Comparison of ENCODE assay signal across 1 cellular context in the genomic region with DNA sequence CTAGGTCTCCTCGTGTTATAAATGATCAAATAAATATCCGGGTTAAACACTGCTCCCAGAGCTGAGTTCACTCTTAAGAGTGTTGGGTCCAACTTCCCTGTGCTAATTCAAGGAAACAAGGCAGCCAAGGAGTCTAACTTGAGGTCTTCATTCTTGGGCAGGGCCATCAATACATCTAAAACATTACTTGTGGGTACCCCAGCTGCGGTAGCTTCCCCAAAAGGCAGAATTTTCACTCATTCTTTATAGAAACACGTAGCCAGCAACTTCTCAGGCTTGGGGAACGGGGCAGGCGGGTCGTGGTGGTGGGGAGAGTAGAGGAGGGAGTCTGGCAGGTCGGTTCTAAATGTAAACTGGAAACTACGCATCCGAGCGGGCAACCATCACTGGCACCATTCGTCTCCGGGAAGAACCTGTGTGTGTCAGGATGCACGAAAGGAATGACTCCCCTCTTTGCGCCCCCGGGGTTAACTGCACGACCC.
TF ChIP-seq lines count a peak whose summit lies in the region.

No MANE protein-coding gene starts in this region.

TF ChIP-seq in HepG2, 621 proteins besides CTCF, POLR2A, EP300 and RAD21 (continues in another document):
- TF ChIP-seq FOXA1 (IDR thresholded peaks at IDR 0.05): no peak
- no peak for TF ChIP-seq FOXA1 (CRISPR knock-in tag; IDR thresholded peaks at IDR 0.05)
- TF ChIP-seq ZNF775 (CRISPR knock-in tag; IDR thresholded peaks at IDR 0.05; ENCODE audit: borderline replicate concordance): no peak
- TF ChIP-seq ZNF333 (CRISPR knock-in tag; IDR thresholded peaks at IDR 0.05; ENCODE audit: borderline replicate concordance): no peak
- no peak for TF ChIP-seq MXD1 (CRISPR knock-in tag; IDR thresholded peaks at IDR 0.05)
- no peak for TF ChIP-seq MTA1 (CRISPR knock-in tag; IDR thresholded peaks at IDR 0.05; ENCODE audit: borderline replicate concordance)
- TF ChIP-seq CERS6 (CRISPR knock-in tag; IDR thresholded peaks at IDR 0.05): no peak
- no peak for TF ChIP-seq TBX2 (CRISPR knock-in tag; IDR thresholded peaks at IDR 0.05; ENCODE audit: borderline replicate concordance)
- no peak for TF ChIP-seq SP5 (CRISPR knock-in tag; IDR thresholded peaks at IDR 0.05; ENCODE audit: borderline replicate concordance, low read depth)
- no peak for TF ChIP-seq MLLT10 (CRISPR knock-in tag; IDR thresholded peaks at IDR 0.05)
- TF ChIP-seq, protein P1, sequence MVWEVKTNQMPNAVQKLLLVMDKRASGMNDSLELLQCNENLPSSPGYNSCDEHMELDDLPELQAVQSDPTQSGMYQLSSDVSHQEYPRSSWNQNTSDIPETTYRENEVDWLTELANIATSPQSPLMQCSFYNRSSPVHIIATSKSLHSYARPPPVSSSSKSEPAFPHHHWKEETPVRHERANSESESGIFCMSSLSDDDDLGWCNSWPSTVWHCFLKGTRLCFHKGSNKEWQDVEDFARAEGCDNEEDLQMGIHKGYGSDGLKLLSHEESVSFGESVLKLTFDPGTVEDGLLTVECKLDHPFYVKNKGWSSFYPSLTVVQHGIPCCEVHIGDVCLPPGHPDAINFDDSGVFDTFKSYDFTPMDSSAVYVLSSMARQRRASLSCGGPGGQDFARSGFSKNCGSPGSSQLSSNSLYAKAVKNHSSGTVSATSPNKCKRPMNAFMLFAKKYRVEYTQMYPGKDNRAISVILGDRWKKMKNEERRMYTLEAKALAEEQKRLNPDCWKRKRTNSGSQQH (CRISPR knock-in tag; IDR thresholded peaks at IDR 0.05; ENCODE audit: low read depth): no peak
- no peak; the same call in 1 of the 2 replicates for TF ChIP-seq SAFB2 (CRISPR knock-in tag; IDR thresholded peaks at IDR 0.05; ENCODE audit: borderline replicate concordance, low read depth)
- TF ChIP-seq SALL2 (CRISPR knock-in tag; IDR thresholded peaks at IDR 0.05): no peak
- TF ChIP-seq ZNF207 (IDR thresholded peaks at IDR 0.05; ENCODE audit: borderline replicate concordance): no peak
- no peak for TF ChIP-seq ZNF724P (CRISPR knock-in tag; IDR thresholded peaks at IDR 0.05; ENCODE audit: borderline replicate concordance)
- TF ChIP-seq CENPT (CRISPR knock-in tag; IDR thresholded peaks at IDR 0.05; ENCODE audit: low read depth): no peak; the same call in 1 of the 2 replicates
- no peak for TF ChIP-seq YEATS2 (CRISPR knock-in tag; IDR thresholded peaks at IDR 0.05; ENCODE audit: borderline replicate concordance)
- TF ChIP-seq NBN (conservative IDR thresholded peaks at IDR 0.05): no peak
- TF ChIP-seq HNRNPH1 (optimal IDR thresholded peaks at IDR 0.05; ENCODE audit: low read depth, low read length): no peak
- no peak for TF ChIP-seq IKZF4 (CRISPR knock-in tag; IDR thresholded peaks at IDR 0.05; ENCODE audit: borderline replicate concordance, low read depth, not compliant biosample characterization)
- TF ChIP-seq ZFYVE20 (CRISPR knock-in tag; IDR thresholded peaks at IDR 0.05; ENCODE audit: borderline replicate concordance, low read depth): no peak
- no peak for TF ChIP-seq ZNF10 (CRISPR knock-in tag; IDR thresholded peaks at IDR 0.05; ENCODE audit: borderline replicate concordance, low read depth)
- no peak for TF ChIP-seq ZNF878 (CRISPR knock-in tag; IDR thresholded peaks at IDR 0.05)
- TF ChIP-seq ZNF124 (CRISPR knock-in tag; IDR thresholded peaks at IDR 0.05): no peak
- TF ChIP-seq, protein P2, sequence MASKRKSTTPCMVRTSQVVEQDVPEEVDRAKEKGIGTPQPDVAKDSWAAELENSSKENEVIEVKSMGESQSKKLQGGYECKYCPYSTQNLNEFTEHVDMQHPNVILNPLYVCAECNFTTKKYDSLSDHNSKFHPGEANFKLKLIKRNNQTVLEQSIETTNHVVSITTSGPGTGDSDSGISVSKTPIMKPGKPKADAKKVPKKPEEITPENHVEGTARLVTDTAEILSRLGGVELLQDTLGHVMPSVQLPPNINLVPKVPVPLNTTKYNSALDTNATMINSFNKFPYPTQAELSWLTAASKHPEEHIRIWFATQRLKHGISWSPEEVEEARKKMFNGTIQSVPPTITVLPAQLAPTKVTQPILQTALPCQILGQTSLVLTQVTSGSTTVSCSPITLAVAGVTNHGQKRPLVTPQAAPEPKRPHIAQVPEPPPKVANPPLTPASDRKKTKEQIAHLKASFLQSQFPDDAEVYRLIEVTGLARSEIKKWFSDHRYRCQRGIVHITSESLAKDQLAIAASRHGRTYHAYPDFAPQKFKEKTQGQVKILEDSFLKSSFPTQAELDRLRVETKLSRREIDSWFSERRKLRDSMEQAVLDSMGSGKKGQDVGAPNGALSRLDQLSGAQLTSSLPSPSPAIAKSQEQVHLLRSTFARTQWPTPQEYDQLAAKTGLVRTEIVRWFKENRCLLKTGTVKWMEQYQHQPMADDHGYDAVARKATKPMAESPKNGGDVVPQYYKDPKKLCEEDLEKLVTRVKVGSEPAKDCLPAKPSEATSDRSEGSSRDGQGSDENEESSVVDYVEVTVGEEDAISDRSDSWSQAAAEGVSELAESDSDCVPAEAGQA (IDR thresholded peaks at IDR 0.05; ENCODE audit: low read depth): no peak
- TF ChIP-seq, protein P2 (CRISPR knock-in tag; IDR thresholded peaks at IDR 0.05; ENCODE audit: borderline replicate concordance): no peak; the same call in 1 of the 2 replicates
- TF ChIP-seq, protein P3, sequence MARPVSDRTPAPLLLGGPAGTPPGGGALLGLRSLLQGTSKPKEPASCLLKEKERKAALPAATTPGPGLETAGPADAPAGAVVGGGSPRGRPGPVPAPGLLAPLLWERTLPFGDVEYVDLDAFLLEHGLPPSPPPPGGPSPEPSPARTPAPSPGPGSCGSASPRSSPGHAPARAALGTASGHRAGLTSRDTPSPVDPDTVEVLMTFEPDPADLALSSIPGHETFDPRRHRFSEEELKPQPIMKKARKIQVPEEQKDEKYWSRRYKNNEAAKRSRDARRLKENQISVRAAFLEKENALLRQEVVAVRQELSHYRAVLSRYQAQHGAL (CRISPR knock-in tag; IDR thresholded peaks at IDR 0.05; ENCODE audit: not compliant biosample characterization): no peak
- no peak for TF ChIP-seq SRSF1 (optimal IDR thresholded peaks at IDR 0.05; ENCODE audit: low read depth, low read length)
- no peak for TF ChIP-seq ZNF780A (CRISPR knock-in tag; IDR thresholded peaks at IDR 0.05)
- TF ChIP-seq ZKSCAN5 (CRISPR knock-in tag; IDR thresholded peaks at IDR 0.05): no peak
- TF ChIP-seq ZNF83 (CRISPR knock-in tag; IDR thresholded peaks at IDR 0.05; ENCODE audit: borderline replicate concordance): no peak
- no peak for TF ChIP-seq ZBTB21 (CRISPR knock-in tag; IDR thresholded peaks at IDR 0.05)
- no peak for TF ChIP-seq ZNF17 (CRISPR knock-in tag; IDR thresholded peaks at IDR 0.05)
- TF ChIP-seq AHR (CRISPR knock-in tag; IDR thresholded peaks at IDR 0.05): no peak
- TF ChIP-seq, protein P4, sequence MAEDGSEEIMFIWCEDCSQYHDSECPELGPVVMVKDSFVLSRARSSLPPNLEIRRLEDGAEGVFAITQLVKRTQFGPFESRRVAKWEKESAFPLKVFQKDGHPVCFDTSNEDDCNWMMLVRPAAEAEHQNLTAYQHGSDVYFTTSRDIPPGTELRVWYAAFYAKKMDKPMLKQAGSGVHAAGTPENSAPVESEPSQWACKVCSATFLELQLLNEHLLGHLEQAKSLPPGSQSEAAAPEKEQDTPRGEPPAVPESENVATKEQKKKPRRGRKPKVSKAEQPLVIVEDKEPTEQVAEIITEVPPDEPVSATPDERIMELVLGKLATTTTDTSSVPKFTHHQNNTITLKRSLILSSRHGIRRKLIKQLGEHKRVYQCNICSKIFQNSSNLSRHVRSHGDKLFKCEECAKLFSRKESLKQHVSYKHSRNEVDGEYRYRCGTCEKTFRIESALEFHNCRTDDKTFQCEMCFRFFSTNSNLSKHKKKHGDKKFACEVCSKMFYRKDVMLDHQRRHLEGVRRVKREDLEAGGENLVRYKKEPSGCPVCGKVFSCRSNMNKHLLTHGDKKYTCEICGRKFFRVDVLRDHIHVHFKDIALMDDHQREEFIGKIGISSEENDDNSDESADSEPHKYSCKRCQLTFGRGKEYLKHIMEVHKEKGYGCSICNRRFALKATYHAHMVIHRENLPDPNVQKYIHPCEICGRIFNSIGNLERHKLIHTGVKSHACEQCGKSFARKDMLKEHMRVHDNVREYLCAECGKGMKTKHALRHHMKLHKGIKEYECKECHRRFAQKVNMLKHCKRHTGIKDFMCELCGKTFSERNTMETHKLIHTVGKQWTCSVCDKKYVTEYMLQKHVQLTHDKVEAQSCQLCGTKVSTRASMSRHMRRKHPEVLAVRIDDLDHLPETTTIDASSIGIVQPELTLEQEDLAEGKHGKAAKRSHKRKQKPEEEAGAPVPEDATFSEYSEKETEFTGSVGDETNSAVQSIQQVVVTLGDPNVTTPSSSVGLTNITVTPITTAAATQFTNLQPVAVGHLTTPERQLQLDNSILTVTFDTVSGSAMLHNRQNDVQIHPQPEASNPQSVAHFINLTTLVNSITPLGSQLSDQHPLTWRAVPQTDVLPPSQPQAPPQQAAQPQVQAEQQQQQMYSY (CRISPR knock-in tag; IDR thresholded peaks at IDR 0.05): no peak
- no peak for TF ChIP-seq NFYC (CRISPR knock-in tag; IDR thresholded peaks at IDR 0.05)
- no peak for TF ChIP-seq KLF16 (CRISPR knock-in tag; IDR thresholded peaks at IDR 0.05)
- TF ChIP-seq ZNF44 (CRISPR knock-in tag; IDR thresholded peaks at IDR 0.05): no peak
- TF ChIP-seq RXRA (CRISPR knock-in tag; IDR thresholded peaks at IDR 0.05): no peak
- TF ChIP-seq ZSCAN29 (CRISPR knock-in tag; conservative IDR thresholded peaks at IDR 0.05): 0 out of 2 replicates have a peak, but pooled peaks have one; percentile 2
- TF ChIP-seq TEAD2 (CRISPR knock-in tag; IDR thresholded peaks at IDR 0.05): no peak
- no peak; the same call in 1 of the 2 replicates for TF ChIP-seq ZNF816 (CRISPR knock-in tag; IDR thresholded peaks at IDR 0.05; ENCODE audit: borderline replicate concordance)
- no peak for TF ChIP-seq ZEB1 (IDR thresholded peaks at IDR 0.05; ENCODE audit: insufficient replicate concordance, low read depth)
- TF ChIP-seq ZNF12 (CRISPR knock-in tag; IDR thresholded peaks at IDR 0.05): no peak
- TF ChIP-seq ATF7-NPFF (CRISPR knock-in tag; IDR thresholded peaks at IDR 0.05; ENCODE audit: low read depth): no peak
- TF ChIP-seq GABPB1 (CRISPR knock-in tag; IDR thresholded peaks at IDR 0.05): no peak
- TF ChIP-seq, protein P5, sequence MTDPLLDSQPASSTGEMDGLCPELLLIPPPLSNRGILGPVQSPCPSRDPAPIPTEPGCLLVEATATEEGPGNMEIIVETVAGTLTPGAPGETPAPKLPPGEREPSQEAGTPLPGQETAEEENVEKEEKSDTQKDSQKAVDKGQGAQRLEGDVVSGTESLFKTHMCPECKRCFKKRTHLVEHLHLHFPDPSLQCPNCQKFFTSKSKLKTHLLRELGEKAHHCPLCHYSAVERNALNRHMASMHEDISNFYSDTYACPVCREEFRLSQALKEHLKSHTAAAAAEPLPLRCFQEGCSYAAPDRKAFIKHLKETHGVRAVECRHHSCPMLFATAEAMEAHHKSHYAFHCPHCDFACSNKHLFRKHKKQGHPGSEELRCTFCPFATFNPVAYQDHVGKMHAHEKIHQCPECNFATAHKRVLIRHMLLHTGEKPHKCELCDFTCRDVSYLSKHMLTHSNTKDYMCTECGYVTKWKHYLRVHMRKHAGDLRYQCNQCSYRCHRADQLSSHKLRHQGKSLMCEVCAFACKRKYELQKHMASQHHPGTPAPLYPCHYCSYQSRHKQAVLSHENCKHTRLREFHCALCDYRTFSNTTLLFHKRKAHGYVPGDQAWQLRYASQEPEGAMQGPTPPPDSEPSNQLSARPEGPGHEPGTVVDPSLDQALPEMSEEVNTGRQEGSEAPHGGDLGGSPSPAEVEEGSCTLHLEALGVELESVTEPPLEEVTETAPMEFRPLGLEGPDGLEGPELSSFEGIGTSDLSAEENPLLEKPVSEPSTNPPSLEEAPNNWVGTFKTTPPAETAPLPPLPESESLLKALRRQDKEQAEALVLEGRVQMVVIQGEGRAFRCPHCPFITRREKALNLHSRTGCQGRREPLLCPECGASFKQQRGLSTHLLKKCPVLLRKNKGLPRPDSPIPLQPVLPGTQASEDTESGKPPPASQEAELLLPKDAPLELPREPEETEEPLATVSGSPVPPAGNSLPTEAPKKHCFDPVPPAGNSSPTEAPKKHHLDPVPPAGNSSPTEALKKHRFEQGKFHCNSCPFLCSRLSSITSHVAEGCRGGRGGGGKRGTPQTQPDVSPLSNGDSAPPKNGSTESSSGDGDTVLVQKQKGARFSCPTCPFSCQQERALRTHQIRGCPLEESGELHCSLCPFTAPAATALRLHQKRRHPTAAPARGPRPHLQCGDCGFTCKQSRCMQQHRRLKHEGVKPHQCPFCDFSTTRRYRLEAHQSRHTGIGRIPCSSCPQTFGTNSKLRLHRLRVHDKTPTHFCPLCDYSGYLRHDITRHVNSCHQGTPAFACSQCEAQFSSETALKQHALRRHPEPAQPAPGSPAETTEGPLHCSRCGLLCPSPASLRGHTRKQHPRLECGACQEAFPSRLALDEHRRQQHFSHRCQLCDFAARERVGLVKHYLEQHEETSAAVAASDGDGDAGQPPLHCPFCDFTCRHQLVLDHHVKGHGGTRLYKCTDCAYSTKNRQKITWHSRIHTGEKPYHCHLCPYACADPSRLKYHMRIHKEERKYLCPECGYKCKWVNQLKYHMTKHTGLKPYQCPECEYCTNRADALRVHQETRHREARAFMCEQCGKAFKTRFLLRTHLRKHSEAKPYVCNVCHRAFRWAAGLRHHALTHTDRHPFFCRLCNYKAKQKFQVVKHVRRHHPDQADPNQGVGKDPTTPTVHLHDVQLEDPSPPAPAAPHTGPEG (CRISPR knock-in tag; IDR thresholded peaks at IDR 0.05): no peak
- no peak for TF ChIP-seq FOSL1 (CRISPR knock-in tag; IDR thresholded peaks at IDR 0.05; ENCODE audit: borderline replicate concordance)
